Comparison of ENCODE assay signal across 1 cellular context in the genomic region with DNA sequence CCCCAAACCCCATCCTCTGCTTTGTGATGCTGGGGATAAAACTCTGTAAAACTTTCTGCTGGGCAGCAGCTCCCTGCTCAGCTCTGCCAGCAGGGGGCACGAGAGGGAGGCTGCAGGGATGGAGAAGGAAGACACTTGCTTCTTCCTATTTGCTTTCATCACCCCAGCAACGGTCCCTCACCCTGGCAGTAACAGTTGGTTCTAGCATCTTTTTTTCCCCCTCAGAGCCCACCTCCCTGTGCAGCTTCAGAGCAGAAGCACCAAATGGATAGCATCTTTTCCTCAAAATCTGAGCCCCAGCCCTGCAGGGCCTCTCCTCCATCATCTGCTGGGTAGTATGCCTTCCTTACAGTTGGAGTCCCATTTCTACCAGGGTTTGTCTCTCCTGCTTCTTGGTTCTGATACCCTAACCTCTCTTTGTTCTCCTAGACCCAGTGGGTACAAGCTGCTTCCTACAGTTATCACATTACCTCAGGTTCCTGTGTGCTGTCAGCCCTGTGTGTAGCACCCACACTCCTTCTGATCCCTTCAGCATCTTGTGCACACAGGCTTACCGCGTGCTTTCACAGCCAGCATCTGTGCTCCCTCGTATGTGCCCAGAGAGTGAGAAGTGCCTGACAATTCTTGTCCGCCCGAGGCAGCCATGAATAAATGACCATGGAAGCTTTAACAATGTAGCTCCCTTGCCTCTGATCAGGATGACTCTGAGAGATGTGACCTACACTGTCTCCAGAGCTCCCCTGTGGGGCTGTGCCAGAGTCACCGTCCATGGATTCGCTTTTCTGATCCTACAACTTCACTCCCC.
TF ChIP-seq lines count a peak whose summit lies in the region.

No MANE protein-coding gene starts in this region.

TF ChIP-seq in GM12878, 131 proteins besides CTCF, POLR2A, EP300 and RAD21 (continued from another document):
- TF ChIP-seq IKZF1 (conservative IDR thresholded peaks at IDR 0.05) (0 out of 2 replicates have a peak, but pooled peaks have one; percentile 17), SIN3A (IDR thresholded peaks at IDR 0.05; ENCODE audit: low read depth, low read length) (0 out of 2 replicates have a peak, but pooled peaks have one; percentile 54), CHD2 (IDR thresholded peaks at IDR 0.05; ENCODE audit: borderline replicate concordance, low read depth, low read length) (no peak), YBX1 (IDR thresholded peaks at IDR 0.05) (no peak), NFIC (IDR thresholded peaks at IDR 0.05; ENCODE audit: low read depth, low read length) (no peak), TCF7 (IDR thresholded peaks at IDR 0.05; ENCODE audit: borderline replicate concordance) (no peak), CBX3 (IDR thresholded peaks at IDR 0.05; ENCODE audit: borderline replicate concordance, low read depth) (no peak), RAD51 (IDR thresholded peaks at IDR 0.05) (no peak), FOXM1 (IDR thresholded peaks at IDR 0.05; ENCODE audit: low read depth, low read length) (no peak), JUND (IDR thresholded peaks at IDR 0.05; ENCODE audit: low read depth, low read length) (no peak), SREBF2 (IDR thresholded peaks at IDR 0.05; ENCODE audit: low read length) (no peak), POLR2AphosphoS5 (IDR thresholded peaks at IDR 0.05; ENCODE audit: low read length) (no peak), KDM1A (IDR thresholded peaks at IDR 0.05; ENCODE audit: borderline replicate concordance) (no peak), ASH2L (IDR thresholded peaks at IDR 0.05; ENCODE audit: borderline replicate concordance, low read depth) (no peak), HDGF (IDR thresholded peaks at IDR 0.05) (0 out of 2 replicates have a peak, but pooled peaks have one; percentile 74), ZZZ3 (IDR thresholded peaks at IDR 0.05; ENCODE audit: control insufficient read depth, insufficient read length, low read depth) (no peak), LARP7 (IDR thresholded peaks at IDR 0.05) (no peak), NFYA (IDR thresholded peaks at IDR 0.05; ENCODE audit: borderline replicate concordance, low read depth, low read length) (no peak), SMC3 (IDR thresholded peaks at IDR 0.05; ENCODE audit: borderline replicate concordance, low read length) (peak; percentile 98), CBX5 (IDR thresholded peaks at IDR 0.05; ENCODE audit: low read depth) (no peak), BACH1 (IDR thresholded peaks at IDR 0.05; ENCODE audit: borderline replicate concordance) (no peak)
- TF ChIP-seq, protein P1, sequence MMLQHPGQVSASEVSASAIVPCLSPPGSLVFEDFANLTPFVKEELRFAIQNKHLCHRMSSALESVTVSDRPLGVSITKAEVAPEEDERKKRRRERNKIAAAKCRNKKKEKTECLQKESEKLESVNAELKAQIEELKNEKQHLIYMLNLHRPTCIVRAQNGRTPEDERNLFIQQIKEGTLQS (IDR thresholded peaks at IDR 0.05; ENCODE audit: borderline replicate concordance, extremely low read depth, low read depth, low read length): no peak
- TF ChIP-seq, protein P2, sequence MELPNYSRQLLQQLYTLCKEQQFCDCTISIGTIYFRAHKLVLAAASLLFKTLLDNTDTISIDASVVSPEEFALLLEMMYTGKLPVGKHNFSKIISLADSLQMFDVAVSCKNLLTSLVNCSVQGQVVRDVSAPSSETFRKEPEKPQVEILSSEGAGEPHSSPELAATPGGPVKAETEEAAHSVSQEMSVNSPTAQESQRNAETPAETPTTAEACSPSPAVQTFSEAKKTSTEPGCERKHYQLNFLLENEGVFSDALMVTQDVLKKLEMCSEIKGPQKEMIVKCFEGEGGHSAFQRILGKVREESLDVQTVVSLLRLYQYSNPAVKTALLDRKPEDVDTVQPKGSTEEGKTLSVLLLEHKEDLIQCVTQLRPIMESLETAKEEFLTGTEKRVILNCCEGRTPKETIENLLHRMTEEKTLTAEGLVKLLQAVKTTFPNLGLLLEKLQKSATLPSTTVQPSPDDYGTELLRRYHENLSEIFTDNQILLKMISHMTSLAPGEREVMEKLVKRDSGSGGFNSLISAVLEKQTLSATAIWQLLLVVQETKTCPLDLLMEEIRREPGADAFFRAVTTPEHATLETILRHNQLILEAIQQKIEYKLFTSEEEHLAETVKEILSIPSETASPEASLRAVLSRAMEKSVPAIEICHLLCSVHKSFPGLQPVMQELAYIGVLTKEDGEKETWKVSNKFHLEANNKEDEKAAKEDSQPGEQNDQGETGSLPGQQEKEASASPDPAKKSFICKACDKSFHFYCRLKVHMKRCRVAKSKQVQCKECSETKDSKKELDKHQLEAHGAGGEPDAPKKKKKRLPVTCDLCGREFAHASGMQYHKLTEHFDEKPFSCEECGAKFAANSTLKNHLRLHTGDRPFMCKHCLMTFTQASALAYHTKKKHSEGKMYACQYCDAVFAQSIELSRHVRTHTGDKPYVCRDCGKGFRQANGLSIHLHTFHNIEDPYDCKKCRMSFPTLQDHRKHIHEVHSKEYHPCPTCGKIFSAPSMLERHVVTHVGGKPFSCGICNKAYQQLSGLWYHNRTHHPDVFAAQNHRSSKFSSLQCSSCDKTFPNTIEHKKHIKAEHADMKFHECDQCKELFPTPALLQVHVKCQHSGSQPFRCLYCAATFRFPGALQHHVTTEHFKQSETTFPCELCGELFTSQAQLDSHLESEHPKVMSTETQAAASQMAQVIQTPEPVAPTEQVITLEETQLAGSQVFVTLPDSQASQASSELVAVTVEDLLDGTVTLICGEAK (IDR thresholded peaks at IDR 0.05; ENCODE audit: borderline replicate concordance): no peak
- TF ChIP-seq, protein P3, sequence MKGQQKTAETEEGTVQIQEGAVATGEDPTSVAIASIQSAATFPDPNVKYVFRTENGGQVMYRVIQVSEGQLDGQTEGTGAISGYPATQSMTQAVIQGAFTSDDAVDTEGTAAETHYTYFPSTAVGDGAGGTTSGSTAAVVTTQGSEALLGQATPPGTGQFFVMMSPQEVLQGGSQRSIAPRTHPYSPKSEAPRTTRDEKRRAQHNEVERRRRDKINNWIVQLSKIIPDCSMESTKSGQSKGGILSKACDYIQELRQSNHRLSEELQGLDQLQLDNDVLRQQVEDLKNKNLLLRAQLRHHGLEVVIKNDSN (IDR thresholded peaks at IDR 0.05; ENCODE audit: borderline replicate concordance, extremely low read length, insufficient read depth, low read depth, low read length): no peak
- TF ChIP-seq, protein P4, sequence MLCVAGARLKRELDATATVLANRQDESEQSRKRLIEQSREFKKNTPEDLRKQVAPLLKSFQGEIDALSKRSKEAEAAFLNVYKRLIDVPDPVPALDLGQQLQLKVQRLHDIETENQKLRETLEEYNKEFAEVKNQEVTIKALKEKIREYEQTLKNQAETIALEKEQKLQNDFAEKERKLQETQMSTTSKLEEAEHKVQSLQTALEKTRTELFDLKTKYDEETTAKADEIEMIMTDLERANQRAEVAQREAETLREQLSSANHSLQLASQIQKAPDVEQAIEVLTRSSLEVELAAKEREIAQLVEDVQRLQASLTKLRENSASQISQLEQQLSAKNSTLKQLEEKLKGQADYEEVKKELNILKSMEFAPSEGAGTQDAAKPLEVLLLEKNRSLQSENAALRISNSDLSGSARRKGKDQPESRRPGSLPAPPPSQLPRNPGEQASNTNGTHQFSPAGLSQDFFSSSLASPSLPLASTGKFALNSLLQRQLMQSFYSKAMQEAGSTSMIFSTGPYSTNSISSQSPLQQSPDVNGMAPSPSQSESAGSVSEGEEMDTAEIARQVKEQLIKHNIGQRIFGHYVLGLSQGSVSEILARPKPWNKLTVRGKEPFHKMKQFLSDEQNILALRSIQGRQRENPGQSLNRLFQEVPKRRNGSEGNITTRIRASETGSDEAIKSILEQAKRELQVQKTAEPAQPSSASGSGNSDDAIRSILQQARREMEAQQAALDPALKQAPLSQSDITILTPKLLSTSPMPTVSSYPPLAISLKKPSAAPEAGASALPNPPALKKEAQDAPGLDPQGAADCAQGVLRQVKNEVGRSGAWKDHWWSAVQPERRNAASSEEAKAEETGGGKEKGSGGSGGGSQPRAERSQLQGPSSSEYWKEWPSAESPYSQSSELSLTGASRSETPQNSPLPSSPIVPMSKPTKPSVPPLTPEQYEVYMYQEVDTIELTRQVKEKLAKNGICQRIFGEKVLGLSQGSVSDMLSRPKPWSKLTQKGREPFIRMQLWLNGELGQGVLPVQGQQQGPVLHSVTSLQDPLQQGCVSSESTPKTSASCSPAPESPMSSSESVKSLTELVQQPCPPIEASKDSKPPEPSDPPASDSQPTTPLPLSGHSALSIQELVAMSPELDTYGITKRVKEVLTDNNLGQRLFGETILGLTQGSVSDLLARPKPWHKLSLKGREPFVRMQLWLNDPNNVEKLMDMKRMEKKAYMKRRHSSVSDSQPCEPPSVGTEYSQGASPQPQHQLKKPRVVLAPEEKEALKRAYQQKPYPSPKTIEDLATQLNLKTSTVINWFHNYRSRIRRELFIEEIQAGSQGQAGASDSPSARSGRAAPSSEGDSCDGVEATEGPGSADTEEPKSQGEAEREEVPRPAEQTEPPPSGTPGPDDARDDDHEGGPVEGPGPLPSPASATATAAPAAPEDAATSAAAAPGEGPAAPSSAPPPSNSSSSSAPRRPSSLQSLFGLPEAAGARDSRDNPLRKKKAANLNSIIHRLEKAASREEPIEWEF (IDR thresholded peaks at IDR 0.05; ENCODE audit: insufficient replicate concordance, low read depth, low read length): no peak
- TF ChIP-seq, protein P5, sequence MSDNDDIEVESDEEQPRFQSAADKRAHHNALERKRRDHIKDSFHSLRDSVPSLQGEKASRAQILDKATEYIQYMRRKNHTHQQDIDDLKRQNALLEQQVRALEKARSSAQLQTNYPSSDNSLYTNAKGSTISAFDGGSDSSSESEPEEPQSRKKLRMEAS (IDR thresholded peaks at IDR 0.05; ENCODE audit: low read depth, low read length): no peak
- TF ChIP-seq, protein P6, sequence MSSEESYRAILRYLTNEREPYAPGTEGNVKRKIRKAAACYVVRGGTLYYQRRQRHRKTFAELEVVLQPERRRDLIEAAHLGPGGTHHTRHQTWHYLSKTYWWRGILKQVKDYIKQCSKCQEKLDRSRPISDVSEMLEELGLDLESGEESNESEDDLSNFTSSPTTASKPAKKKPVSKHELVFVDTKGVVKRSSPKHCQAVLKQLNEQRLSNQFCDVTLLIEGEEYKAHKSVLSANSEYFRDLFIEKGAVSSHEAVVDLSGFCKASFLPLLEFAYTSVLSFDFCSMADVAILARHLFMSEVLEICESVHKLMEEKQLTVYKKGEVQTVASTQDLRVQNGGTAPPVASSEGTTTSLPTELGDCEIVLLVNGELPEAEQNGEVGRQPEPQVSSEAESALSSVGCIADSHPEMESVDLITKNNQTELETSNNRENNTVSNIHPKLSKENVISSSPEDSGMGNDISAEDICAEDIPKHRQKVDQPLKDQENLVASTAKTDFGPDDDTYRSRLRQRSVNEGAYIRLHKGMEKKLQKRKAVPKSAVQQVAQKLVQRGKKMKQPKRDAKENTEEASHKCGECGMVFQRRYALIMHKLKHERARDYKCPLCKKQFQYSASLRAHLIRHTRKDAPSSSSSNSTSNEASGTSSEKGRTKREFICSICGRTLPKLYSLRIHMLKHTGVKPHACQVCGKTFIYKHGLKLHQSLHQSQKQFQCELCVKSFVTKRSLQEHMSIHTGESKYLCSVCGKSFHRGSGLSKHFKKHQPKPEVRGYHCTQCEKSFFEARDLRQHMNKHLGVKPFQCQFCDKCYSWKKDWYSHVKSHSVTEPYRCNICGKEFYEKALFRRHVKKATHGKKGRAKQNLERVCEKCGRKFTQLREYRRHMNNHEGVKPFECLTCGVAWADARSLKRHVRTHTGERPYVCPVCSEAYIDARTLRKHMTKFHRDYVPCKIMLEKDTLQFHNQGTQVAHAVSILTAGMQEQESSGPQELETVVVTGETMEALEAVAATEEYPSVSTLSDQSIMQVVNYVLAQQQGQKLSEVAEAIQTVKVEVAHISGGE (CRISPR knock-in tag; IDR thresholded peaks at IDR 0.05): no peak
- TF ChIP-seq, protein P7, sequence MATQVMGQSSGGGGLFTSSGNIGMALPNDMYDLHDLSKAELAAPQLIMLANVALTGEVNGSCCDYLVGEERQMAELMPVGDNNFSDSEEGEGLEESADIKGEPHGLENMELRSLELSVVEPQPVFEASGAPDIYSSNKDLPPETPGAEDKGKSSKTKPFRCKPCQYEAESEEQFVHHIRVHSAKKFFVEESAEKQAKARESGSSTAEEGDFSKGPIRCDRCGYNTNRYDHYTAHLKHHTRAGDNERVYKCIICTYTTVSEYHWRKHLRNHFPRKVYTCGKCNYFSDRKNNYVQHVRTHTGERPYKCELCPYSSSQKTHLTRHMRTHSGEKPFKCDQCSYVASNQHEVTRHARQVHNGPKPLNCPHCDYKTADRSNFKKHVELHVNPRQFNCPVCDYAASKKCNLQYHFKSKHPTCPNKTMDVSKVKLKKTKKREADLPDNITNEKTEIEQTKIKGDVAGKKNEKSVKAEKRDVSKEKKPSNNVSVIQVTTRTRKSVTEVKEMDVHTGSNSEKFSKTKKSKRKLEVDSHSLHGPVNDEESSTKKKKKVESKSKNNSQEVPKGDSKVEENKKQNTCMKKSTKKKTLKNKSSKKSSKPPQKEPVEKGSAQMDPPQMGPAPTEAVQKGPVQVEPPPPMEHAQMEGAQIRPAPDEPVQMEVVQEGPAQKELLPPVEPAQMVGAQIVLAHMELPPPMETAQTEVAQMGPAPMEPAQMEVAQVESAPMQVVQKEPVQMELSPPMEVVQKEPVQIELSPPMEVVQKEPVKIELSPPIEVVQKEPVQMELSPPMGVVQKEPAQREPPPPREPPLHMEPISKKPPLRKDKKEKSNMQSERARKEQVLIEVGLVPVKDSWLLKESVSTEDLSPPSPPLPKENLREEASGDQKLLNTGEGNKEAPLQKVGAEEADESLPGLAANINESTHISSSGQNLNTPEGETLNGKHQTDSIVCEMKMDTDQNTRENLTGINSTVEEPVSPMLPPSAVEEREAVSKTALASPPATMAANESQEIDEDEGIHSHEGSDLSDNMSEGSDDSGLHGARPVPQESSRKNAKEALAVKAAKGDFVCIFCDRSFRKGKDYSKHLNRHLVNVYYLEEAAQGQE (IDR thresholded peaks at IDR 0.05; ENCODE audit: low read depth, low read length): no peak
- TF ChIP-seq, protein P8, sequence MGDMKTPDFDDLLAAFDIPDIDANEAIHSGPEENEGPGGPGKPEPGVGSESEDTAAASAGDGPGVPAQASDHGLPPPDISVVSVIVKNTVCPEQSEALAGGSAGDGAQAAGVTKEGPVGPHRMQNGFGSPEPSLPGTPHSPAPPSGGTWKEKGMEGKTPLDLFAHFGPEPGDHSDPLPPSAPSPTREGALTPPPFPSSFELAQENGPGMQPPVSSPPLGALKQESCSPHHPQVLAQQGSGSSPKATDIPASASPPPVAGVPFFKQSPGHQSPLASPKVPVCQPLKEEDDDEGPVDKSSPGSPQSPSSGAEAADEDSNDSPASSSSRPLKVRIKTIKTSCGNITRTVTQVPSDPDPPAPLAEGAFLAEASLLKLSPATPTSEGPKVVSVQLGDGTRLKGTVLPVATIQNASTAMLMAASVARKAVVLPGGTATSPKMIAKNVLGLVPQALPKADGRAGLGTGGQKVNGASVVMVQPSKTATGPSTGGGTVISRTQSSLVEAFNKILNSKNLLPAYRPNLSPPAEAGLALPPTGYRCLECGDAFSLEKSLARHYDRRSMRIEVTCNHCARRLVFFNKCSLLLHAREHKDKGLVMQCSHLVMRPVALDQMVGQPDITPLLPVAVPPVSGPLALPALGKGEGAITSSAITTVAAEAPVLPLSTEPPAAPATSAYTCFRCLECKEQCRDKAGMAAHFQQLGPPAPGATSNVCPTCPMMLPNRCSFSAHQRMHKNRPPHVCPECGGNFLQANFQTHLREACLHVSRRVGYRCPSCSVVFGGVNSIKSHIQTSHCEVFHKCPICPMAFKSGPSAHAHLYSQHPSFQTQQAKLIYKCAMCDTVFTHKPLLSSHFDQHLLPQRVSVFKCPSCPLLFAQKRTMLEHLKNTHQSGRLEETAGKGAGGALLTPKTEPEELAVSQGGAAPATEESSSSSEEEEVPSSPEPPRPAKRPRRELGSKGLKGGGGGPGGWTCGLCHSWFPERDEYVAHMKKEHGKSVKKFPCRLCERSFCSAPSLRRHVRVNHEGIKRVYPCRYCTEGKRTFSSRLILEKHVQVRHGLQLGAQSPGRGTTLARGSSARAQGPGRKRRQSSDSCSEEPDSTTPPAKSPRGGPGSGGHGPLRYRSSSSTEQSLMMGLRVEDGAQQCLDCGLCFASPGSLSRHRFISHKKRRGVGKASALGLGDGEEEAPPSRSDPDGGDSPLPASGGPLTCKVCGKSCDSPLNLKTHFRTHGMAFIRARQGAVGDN (IDR thresholded peaks at IDR 0.05): no peak
